ENCODE assay signal across 20 cellular contexts in the genomic region with DNA sequence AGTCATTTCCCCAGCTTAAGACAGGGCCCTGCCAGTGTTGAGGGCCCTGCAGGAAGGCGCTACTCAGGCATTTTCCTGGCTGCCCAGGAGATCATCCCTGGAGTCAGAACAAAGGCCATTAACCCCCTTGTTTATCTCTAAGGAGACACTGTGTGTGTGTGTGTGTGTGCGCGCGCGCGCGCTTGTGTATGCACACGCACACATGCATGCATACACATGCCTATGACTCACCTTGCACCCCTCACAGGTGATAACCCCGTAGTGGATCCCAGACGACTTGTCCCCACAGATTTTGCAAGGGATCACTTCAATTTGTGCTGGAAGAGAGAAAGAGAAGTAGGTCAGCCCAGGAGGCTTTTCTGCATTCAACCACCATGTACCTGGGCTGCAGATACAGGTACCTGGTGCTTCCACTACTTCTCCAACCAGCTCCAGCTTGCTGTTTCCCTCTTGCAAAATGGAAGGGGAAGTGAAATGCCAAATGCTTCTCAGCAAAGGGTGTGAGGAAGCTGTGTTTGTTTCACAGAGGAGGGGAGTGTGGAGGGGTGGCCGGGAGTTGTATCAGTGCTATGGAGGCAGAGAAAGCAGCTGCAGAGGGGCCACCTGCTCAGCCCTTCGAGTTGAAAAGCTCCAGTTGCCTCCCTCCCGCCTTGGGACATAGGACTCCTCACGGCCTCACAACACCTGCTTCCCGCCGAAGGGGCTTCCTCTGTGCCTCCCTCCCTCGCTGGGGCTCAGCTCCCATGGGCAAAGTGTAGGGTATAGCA. TPM values are rescaled to one million over a fixed set of nuclear protein-coding genes. Genes with fewer than 3 reads are reported as not detected.
A peak's percentile ranks its signal among the peaks of the same experiment; 100 is the strongest.
DNase-seq lines count a peak whose midpoint lies in the region; ATAC-seq and TF ChIP-seq lines count a peak whose summit lies in the region.
"Had no signal": no experiment of that assay in that cellular context is flagged by ENCODE, and none has a peak within 500 bp of the region (broad histone marks: within the 10 kb centered on the region; RNA-seq: fewer than 3 reads in every experiment).

No MANE protein-coding gene starts in this region.

- DNase-seq in NCI-H345 (lab: John Stamatoyannopoulos, UW) (peak; percentile 10), NCI-H345 treated with DMSO at 0.1 percent for 48 hours (lab: John Stamatoyannopoulos, UW; ENCODE audit: unreplicated experiment) (no peak), G401 (ENCODE audit: low spot score) (peak; percentile 25)
- DNase-seq in effector CD8-positive, alpha-beta T cell (lab: John Stamatoyannopoulos, UW), result no peak
- DNase-seq: activated CD4-positive, alpha-beta T cell treated with anti-CD3 and anti-CD28 coated beads, Interleukin-2, amount 50 U/mL, for 4 hours; activated gamma-delta T cell treated with Interleukin-2 at 50 U/mL for 16 hours; DMS 273 treated with DMSO at 0.1 percent for 48 hours; hypothalamus; left colon; NCI-H446; stimulated activated CD4-positive, alpha-beta T cell treated with anti-CD3 and anti-CD28 coated beads, Interleukin-12 subunit alpha, Interleukin-12 subunit beta, amount 100 ng/mL, for 4 hours; T1000 had no signal

- no peak for TF ChIP-seq CTCF in OCI-LY3 (IDR thresholded peaks at IDR 0.05; ENCODE audit: low read depth, low read length)

- H3K9ac ChIP-seq in OCI-LY3 (ENCODE audit: low read length), result peak overlapping the region; percentile 4; the same call in 1 of the 2 replicates

- H4K20me1 ChIP-seq in OCI-LY3 (ENCODE audit: insufficient read depth, low read length), result no peaks in the 10 kb centered on the region

- peak overlapping the region; percentile 22; the same call in 1 of the 2 replicates for H3K4me3 ChIP-seq in OCI-LY3 (ENCODE audit: low read length)
- H3K4me3 ChIP-seq: prostate gland had no signal

- in situ Hi-C loops in G401 (cut with HindIII; ENCODE audit: low sequenced_read_pairs), result no loop called here

- H3K79me2 ChIP-seq in OCI-LY3 (ENCODE audit: low read length), result no peaks in the 10 kb centered on the region

- H3K4me2 ChIP-seq in OCI-LY3 (ENCODE audit: low read length), result peak overlapping the region; percentile 60

- H2AFZ ChIP-seq in OCI-LY3 (ENCODE audit: low read depth, low read length), result peak overlapping the region; percentile 57; the same call in 1 of the 2 replicates

- H3K36me3 ChIP-seq in OCI-LY3 (replicated peaks; ENCODE audit: low read depth, low read length), result no peaks in the 10 kb centered on the region
- H3K36me3 ChIP-seq: prostate gland had no signal

- no peak overlapping the region for H3K27ac ChIP-seq in OCI-LY3 (ENCODE audit: low read length)
- H3K27ac ChIP-seq: HL-60, prostate gland had no signal

- H3K9me3 ChIP-seq in OCI-LY3 (ENCODE audit: insufficient read depth, low read length), result no peaks in the 10 kb centered on the region
- H3K9me3 ChIP-seq: prostate gland had no signal

- H3K4me1 ChIP-seq in OCI-LY3 (ENCODE audit: low read length), result peaks cover 37% of the 10 kb centered on the region
- H3K4me1 ChIP-seq: prostate gland had no signal

- H3K27me3 ChIP-seq in OCI-LY3 (ENCODE audit: low read depth, low read length), result no peaks in the 10 kb centered on the region

- ATAC-seq in esophagus mucosa, result peak; percentile 60
- ATAC-seq in GM18511 (IDR thresholded peaks at IDR 0.05; ENCODE audit: unreplicated experiment), result no peak
- ATAC-seq in GM21447 (IDR thresholded peaks at IDR 0.05; ENCODE audit: unreplicated experiment), result no peak
- ATAC-seq: HCT116, left colon had no signal

RNA-seq across cellular contexts. Expression of gene LINGO4, which starts 11.9 kb away (rescaled TPM):
- not detected in 2 replicates for total RNA-seq in G401 (2014; rRNA removed; shearing (Covaris generic))
- total RNA-seq in esophagus mucosa, result not detected
- total RNA-seq: LHCN-M2 had no signal

RNA-seq across cellular contexts. Expression of gene RORC, which starts 14.5 kb away (rescaled TPM):
- not detected in 2 replicates for total RNA-seq in G401 (2014; rRNA removed; shearing (Covaris generic))
- total RNA-seq in esophagus mucosa, result 1.2 TPM
- total RNA-seq: LHCN-M2 had no signal

RNA-seq across cellular contexts. Expression of gene C2CD4D, which starts 22.5 kb away (rescaled TPM):
- total RNA-seq in G401 (2014; rRNA removed; shearing (Covaris generic)), result not detected in 2 replicates
- total RNA-seq in esophagus mucosa, result 0.24 TPM
- total RNA-seq: LHCN-M2 had no signal

RNA-seq across cellular contexts. Expression of gene TDRKH, which starts 26.8 kb away (rescaled TPM):
- total RNA-seq in G401 (2014; rRNA removed; shearing (Covaris generic)), result 20.6 and 21.2 TPM in 2 replicates
- total RNA-seq in esophagus mucosa, result 2.2 TPM

RNA-seq across cellular contexts. Expression of gene THEM5, which starts 36.4 kb away (rescaled TPM):
- not detected in 2 replicates for total RNA-seq in G401 (2014; rRNA removed; shearing (Covaris generic))
- total RNA-seq in esophagus mucosa, result 0.32 TPM
- total RNA-seq: left colon, LHCN-M2, prostate gland had no signal

Comparison
In these comparisons a context has a peak if more than half of its experiments do, and no peak if none do; other contexts are left out.
1. DNase-seq: peak in NCI-H345 (single experiment) and G401 (single experiment); none in NCI-H345 treated with DMSO at 0.1 percent for 48 hours (single experiment) and effector CD8-positive, alpha-beta T cell (single experiment).